1 cellular context compared by ENCODE assay signal in genomic region chr6:38687043-38687353, GRCh38.
A peak's percentile ranks its signal among the peaks of the same experiment; 100 is the strongest.
TF ChIP-seq lines count a peak whose summit lies in the region.

No MANE protein-coding gene starts in this region.

TF ChIP-seq in HepG2, 621 proteins besides CTCF, POLR2A, EP300 and RAD21 (continues in another document):
- TF ChIP-seq FOSL2 (CRISPR knock-in tag; IDR thresholded peaks at IDR 0.05) (no peak), TFE3 (CRISPR knock-in tag; IDR thresholded peaks at IDR 0.05) (no peak), SP2 (CRISPR knock-in tag; IDR thresholded peaks at IDR 0.05) (no peak), BCLAF1 (IDR thresholded peaks at IDR 0.05) (no peak), KDM5B (CRISPR knock-in tag; IDR thresholded peaks at IDR 0.05; ENCODE audit: borderline replicate concordance) (no peak), ZNF142 (CRISPR knock-in tag; IDR thresholded peaks at IDR 0.05) (no peak), ZHX1 (CRISPR knock-in tag; IDR thresholded peaks at IDR 0.05; ENCODE audit: low read depth) (no peak), SP1 (IDR thresholded peaks at IDR 0.05) (no peak), SP1 (CRISPR knock-in tag; IDR thresholded peaks at IDR 0.05) (no peak), ZNF841 (CRISPR knock-in tag; IDR thresholded peaks at IDR 0.05; ENCODE audit: borderline replicate concordance) (no peak), PRPF4 (IDR thresholded peaks at IDR 0.05; ENCODE audit: low read depth, low read length, poor library complexity, severe bottlenecking) (no peak), TCF7 (IDR thresholded peaks at IDR 0.05; ENCODE audit: low read depth) (no peak), ZNF550 (CRISPR knock-in tag; IDR thresholded peaks at IDR 0.05; ENCODE audit: borderline replicate concordance) (no peak), ZNF292 (CRISPR knock-in tag; IDR thresholded peaks at IDR 0.05; ENCODE audit: borderline replicate concordance, low read depth) (peak; percentile 36; the same call in 1 of the 2 replicates), ONECUT2 (CRISPR knock-in tag; IDR thresholded peaks at IDR 0.05) (peak; percentile 87), ZNF792 (CRISPR knock-in tag; IDR thresholded peaks at IDR 0.05) (no peak), MAFF (IDR thresholded peaks at IDR 0.05; ENCODE audit: low read depth, low read length) (no peak), FOXO1 (CRISPR knock-in tag; IDR thresholded peaks at IDR 0.05) (no peak), MTA1 (CRISPR knock-in tag; IDR thresholded peaks at IDR 0.05; ENCODE audit: borderline replicate concordance) (no peak), ZNF230 (CRISPR knock-in tag; IDR thresholded peaks at IDR 0.05) (no peak), SAP130 (CRISPR knock-in tag; IDR thresholded peaks at IDR 0.05; ENCODE audit: low read depth) (no peak), MED1 (CRISPR knock-in tag; IDR thresholded peaks at IDR 0.05) (0 out of 2 replicates have a peak, but pooled peaks have one; percentile 17), ZNF782 (CRISPR knock-in tag; IDR thresholded peaks at IDR 0.05; ENCODE audit: borderline replicate concordance) (no peak), ZNF609 (CRISPR knock-in tag; IDR thresholded peaks at IDR 0.05; ENCODE audit: borderline replicate concordance) (no peak), ARID5B (CRISPR knock-in tag; IDR thresholded peaks at IDR 0.05) (peak; percentile 45; the same call in 1 of the 2 replicates), CREM (IDR thresholded peaks at IDR 0.05) (no peak), CREM (CRISPR knock-in tag; IDR thresholded peaks at IDR 0.05) (no peak), FOXP1 (IDR thresholded peaks at IDR 0.05) (no peak), FOXP1 (CRISPR knock-in tag; IDR thresholded peaks at IDR 0.05) (no peak), ZKSCAN8 (CRISPR knock-in tag; IDR thresholded peaks at IDR 0.05; ENCODE audit: borderline replicate concordance) (no peak), BRD4 (CRISPR knock-in tag; IDR thresholded peaks at IDR 0.05) (no peak), NFYC (CRISPR knock-in tag; IDR thresholded peaks at IDR 0.05) (no peak), HNF4G (IDR thresholded peaks at IDR 0.05; ENCODE audit: borderline replicate concordance, low read depth, low read length) (peak; percentile 87), HNF4G (CRISPR knock-in tag; IDR thresholded peaks at IDR 0.05; ENCODE audit: borderline replicate concordance, low read depth) (no peak), ARNT2 (CRISPR knock-in tag; IDR thresholded peaks at IDR 0.05; ENCODE audit: low read depth) (no peak), XRCC5 (optimal IDR thresholded peaks at IDR 0.05; ENCODE audit: low read length) (no peak), HOXA3 (CRISPR knock-in tag; IDR thresholded peaks at IDR 0.05) (no peak), ZNF253 (CRISPR knock-in tag; IDR thresholded peaks at IDR 0.05; ENCODE audit: borderline replicate concordance) (no peak), CBX5 (CRISPR knock-in tag; IDR thresholded peaks at IDR 0.05; ENCODE audit: borderline replicate concordance) (no peak), MAFK (conservative IDR thresholded peaks at IDR 0.05 in 1 of 2, IDR thresholded peaks at IDR 0.05 in 1 of 2; ENCODE audit: low read length in 2 of 2) (no peak), SATB2 (CRISPR knock-in tag; IDR thresholded peaks at IDR 0.05) (no peak), PITX1 (CRISPR knock-in tag; IDR thresholded peaks at IDR 0.05) (no peak), ZNF446 (CRISPR knock-in tag; IDR thresholded peaks at IDR 0.05) (no peak)
